In the genomic region with DNA sequence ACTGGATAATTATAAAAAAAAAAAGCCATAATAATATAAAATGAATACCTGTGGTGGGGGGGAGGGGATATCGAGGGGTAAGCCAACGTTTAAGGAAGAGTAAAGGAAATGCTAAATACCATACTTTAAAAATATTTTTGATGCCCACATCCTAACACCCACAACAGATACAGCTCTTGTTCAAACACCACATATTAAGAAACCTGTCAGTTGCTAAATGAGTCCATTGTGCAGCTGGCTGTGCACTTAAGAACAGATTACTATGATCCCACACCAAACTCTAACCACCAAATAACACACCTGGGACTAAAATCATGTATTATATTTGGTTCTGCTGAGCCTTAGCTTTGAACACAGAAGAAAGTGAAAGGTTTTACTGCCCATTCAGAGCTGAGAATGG, we compare ENCODE assay signal across 13 cellular contexts.
DNase-seq lines count a peak whose midpoint lies in the region; ATAC-seq and TF ChIP-seq lines count a peak whose summit lies in the region.
"Had no signal": no experiment of that assay in that cellular context is flagged by ENCODE, and none has a peak within 500 bp of the region (broad histone marks: within the 10 kb centered on the region; RNA-seq: fewer than 3 reads in every experiment).

No MANE protein-coding gene starts in this region.

- no peak for TF ChIP-seq CTCF in HFFc6 (IDR thresholded peaks at IDR 0.05)

- H3K36me3 ChIP-seq in CD4-positive, alpha-beta memory T cell (ENCODE audit: insufficient read depth, low read length): no peaks in the 10 kb centered on the region
- peaks cover 0 to 4% (median 0%) of the 10 kb centered on the region in 3 experiments for H3K36me3 ChIP-seq in naive thymus-derived CD4-positive, alpha-beta T cell (ENCODE audit: control insufficient read depth in 2 of 3, insufficient read depth in 3 of 3, low read length in 3 of 3)
- H3K36me3 ChIP-seq: MG63, SJSA1 had no signal

- H3K27me3 ChIP-seq in CD4-positive, alpha-beta memory T cell (ENCODE audit: insufficient read depth, low read length): no peaks in the 10 kb centered on the region
- no peaks in the 10 kb centered on the region for H3K27me3 ChIP-seq in naive thymus-derived CD4-positive, alpha-beta T cell (ENCODE audit: control insufficient read depth in 2 of 2, insufficient read depth in 2 of 2, low read length in 2 of 2)
- H3K27me3 ChIP-seq: MG63, SJSA1 had no signal

- no peaks in the 10 kb centered on the region for H3K9me3 Mint-ChIP-seq in CD4-positive, alpha-beta memory T cell
- H3K9me3 Mint-ChIP-seq in activated T-helper 17 cell treated with anti-CD3 and anti-CD28 coated beads, Interleukin-2, amount 50 U/mL, for 72 hours: no peaks in the 10 kb centered on the region
- peaks cover 0 to 4% (median 0%) of the 10 kb centered on the region in 11 donors for H3K9me3 Mint-ChIP-seq in naive thymus-derived CD4-positive, alpha-beta T cell
- H3K9me3 Mint-ChIP-seq in HFFc6: no peaks in the 10 kb centered on the region
- H3K9me3 Mint-ChIP-seq: H9 had no signal

- H3K4me3 ChIP-seq in CD4-positive, alpha-beta memory T cell (ENCODE audit: low read length in 2 of 2): no peak overlapping the region
- H3K4me3 ChIP-seq in naive thymus-derived CD4-positive, alpha-beta T cell (ENCODE audit: low read length): no peak overlapping the region
- H3K4me3 ChIP-seq: MG63, SJSA1 had no signal

- H3K27ac ChIP-seq in CD4-positive, alpha-beta memory T cell (ENCODE audit: low read depth, low read length): peak overlapping the region; percentile 4
- H3K27ac ChIP-seq in naive thymus-derived CD4-positive, alpha-beta T cell (ENCODE audit: low read depth, low read length): peak overlapping the region; percentile 56
- H3K27ac ChIP-seq: SJSA1 had no signal

- POLR2A ChIA-PET in CD4-positive, alpha-beta memory T cell (lab: Charles Lee; ENCODE audit: partially characterized antibody): interaction anchor here (0.7 to 3.6 kb wide), 10 partner anchors 10 to 514 kb away, joined by 3 to 18 read pairs (median 4); no protein-coding TSS in a partner anchor
- POLR2A ChIA-PET in naive thymus-derived CD4-positive, alpha-beta T cell (lab: Charles Lee): interaction anchor here (0.6 to 2.1 kb wide), 7 partner anchors 13 to 360 kb away, joined by 3 to 7 read pairs (median 4); no protein-coding TSS in a partner anchor

- peaks cover 59% of the 10 kb centered on the region for H3K4me1 ChIP-seq in CD4-positive, alpha-beta memory T cell (ENCODE audit: insufficient read depth, low read length)
- peaks cover 42 to 65% of the 10 kb centered on the region in 2 donors for H3K4me1 ChIP-seq in naive thymus-derived CD4-positive, alpha-beta T cell (ENCODE audit: control insufficient read depth in 2 of 2, insufficient read depth in 2 of 2, low read length in 2 of 2)

- H3K36me3 Mint-ChIP-seq in CD4-positive, alpha-beta memory T cell: peaks cover 0 to 6% of the 10 kb centered on the region in 2 donors
- peaks cover 25% of the 10 kb centered on the region for H3K36me3 Mint-ChIP-seq in activated T-helper 17 cell treated with anti-CD3 and anti-CD28 coated beads, Interleukin-2, amount 50 U/mL, for 72 hours (ENCODE audit: low read depth)
- H3K36me3 Mint-ChIP-seq in naive thymus-derived CD4-positive, alpha-beta T cell: no peaks in the 10 kb centered on the region
- H3K36me3 Mint-ChIP-seq in HFFc6 (ENCODE audit: low read depth): no peaks in the 10 kb centered on the region

- peak overlapping the region in 6 of 8 donors; percentile 15 to 54 (median 28) for H3K4me3 Mint-ChIP-seq in CD4-positive, alpha-beta memory T cell
- H3K4me3 Mint-ChIP-seq in activated T-helper 17 cell treated with anti-CD3 and anti-CD28 coated beads, Interleukin-2, amount 50 U/mL, for 72 hours: no peak overlapping the region
- peak overlapping the region in 9 of 10 donors; percentile 24 to 91 (median 53) for H3K4me3 Mint-ChIP-seq in naive thymus-derived CD4-positive, alpha-beta T cell
- H3K4me3 Mint-ChIP-seq in HFFc6: no peak overlapping the region
- H3K4me3 Mint-ChIP-seq: H9 had no signal

- CTCF ChIA-PET in CD4-positive, alpha-beta memory T cell (lab: Charles Lee; ENCODE audit: partially characterized antibody): interaction anchor here (1.4 to 4.3 kb wide), 10 partner anchors 10 to 519 kb away, joined by 3 to 21 read pairs (median 10); no protein-coding TSS in a partner anchor
- CTCF ChIA-PET in naive thymus-derived CD4-positive, alpha-beta T cell (lab: Charles Lee): interaction anchor here (0.6 to 1.2 kb wide), 5 partner anchors 16 to 517 kb away, joined by 3 to 5 read pairs (median 3); no protein-coding TSS in a partner anchor

- peak overlapping the region in 6 of 7 donors; percentile 78 to 90 (median 86) for H3K27ac Mint-ChIP-seq in CD4-positive, alpha-beta memory T cell
- peak overlapping the region; percentile 80 for H3K27ac Mint-ChIP-seq in activated T-helper 17 cell treated with anti-CD3 and anti-CD28 coated beads, Interleukin-2, amount 50 U/mL, for 72 hours
- H3K27ac Mint-ChIP-seq in naive thymus-derived CD4-positive, alpha-beta T cell: peak overlapping the region; percentile 11 to 96 (median 83)
- no peak overlapping the region for H3K27ac Mint-ChIP-seq in HFFc6
- H3K27ac Mint-ChIP-seq: H9 had no signal

- H3K27me3 Mint-ChIP-seq in CD4-positive, alpha-beta memory T cell: no peaks in the 10 kb centered on the region
- H3K27me3 Mint-ChIP-seq in activated T-helper 17 cell treated with anti-CD3 and anti-CD28 coated beads, Interleukin-2, amount 50 U/mL, for 72 hours: no peaks in the 10 kb centered on the region
- H3K27me3 Mint-ChIP-seq in naive thymus-derived CD4-positive, alpha-beta T cell: no peaks in the 10 kb centered on the region
- no peaks in the 10 kb centered on the region; the same call in 1 of the 2 replicates for H3K27me3 Mint-ChIP-seq in HFFc6 (ENCODE audit: insufficient read depth)

- peaks cover 41 to 67% (median 54%) of the 10 kb centered on the region in 4 donors for H3K4me1 Mint-ChIP-seq in CD4-positive, alpha-beta memory T cell
- peaks cover 37% of the 10 kb centered on the region for H3K4me1 Mint-ChIP-seq in activated T-helper 17 cell treated with anti-CD3 and anti-CD28 coated beads, Interleukin-2, amount 50 U/mL, for 72 hours
- H3K4me1 Mint-ChIP-seq in naive thymus-derived CD4-positive, alpha-beta T cell: peaks cover 42 to 74% (median 72%) of the 10 kb centered on the region in 7 donors
- peaks cover 48% of the 10 kb centered on the region for H3K4me1 Mint-ChIP-seq in HFFc6 (ENCODE audit: low read depth)

- intact Hi-C loops in CD4-positive, alpha-beta memory T cell (cut with micrococcal nuclease): loop anchor here (10.0 kb wide), 1 partner anchor 427 kb away; no protein-coding TSS in a partner anchor
- intact Hi-C loops in naive thymus-derived CD4-positive, alpha-beta T cell (cut with micrococcal nuclease): loop anchor here (1.0 to 10.0 kb wide), 5 partner anchors 9 to 1983 kb away; a partner anchor contains a TSS

- ATAC-seq in HG02798 (IDR thresholded peaks at IDR 0.05; ENCODE audit: poor library complexity, unreplicated experiment) (peak; percentile 29), GM19328 (IDR thresholded peaks at IDR 0.05; ENCODE audit: unreplicated experiment) (no peak)
- ATAC-seq in activated T-helper 17 cell treated with anti-CD3 and anti-CD28 coated beads, Interleukin-2, amount 50 U/mL, for 72 hours (replicated peaks): peak; percentile 22
- ATAC-seq in naive thymus-derived CD4-positive, alpha-beta T cell: no peak

- no peaks in the 10 kb centered on the region for H3K9me3 ChIP-seq in CD4-positive, alpha-beta memory T cell (ENCODE audit: control insufficient read depth in 1 of 2, low read length in 2 of 2)
- no peaks in the 10 kb centered on the region for H3K9me3 ChIP-seq in naive thymus-derived CD4-positive, alpha-beta T cell (ENCODE audit: control insufficient read depth in 2 of 3, low read length in 3 of 3)
- H3K9me3 ChIP-seq: MG63, SJSA1 had no signal

- DNase-seq in CD4-positive, alpha-beta memory T cell: peak in 4 of 5 donors; percentile 36 to 53 (median 44)
- peak in 3 of 9 donors; percentile 28 to 43 (median 37) for DNase-seq in naive thymus-derived CD4-positive, alpha-beta T cell
- DNase-seq in HFFc6 (no peak), NCI-H2029 treated with DMSO at 0.1 percent for 48 hours (lab: John Stamatoyannopoulos, UW) (no peak), NCI-H1417 treated with DMSO at 0.1 percent for 48 hours (lab: John Stamatoyannopoulos, UW) (no peak)
- DNase-seq: aorta, H9, hippocampal formation, MG63 had no signal

Comparison
In these comparisons a context has a peak if more than half of its experiments do, and no peak if none do; other contexts are left out.
1. DNase-seq: peak in CD4-positive, alpha-beta memory T cell (4 of 5); none in HFFc6 (single experiment), NCI-H2029 treated with DMSO at 0.1 percent for 48 hours (single experiment) and NCI-H1417 treated with DMSO at 0.1 percent for 48 hours (single experiment).
2. H3K4me3 Mint-ChIP-seq: peak in CD4-positive, alpha-beta memory T cell (6 of 8) and naive thymus-derived CD4-positive, alpha-beta T cell (9 of 10); none in activated T-helper 17 cell treated with anti-CD3 and anti-CD28 coated beads, Interleukin-2, amount 50 U/mL, for 72 hours (single experiment) and HFFc6 (single experiment).
3. ATAC-seq: peak in HG02798 (single experiment) and activated T-helper 17 cell treated with anti-CD3 and anti-CD28 coated beads, Interleukin-2, amount 50 U/mL, for 72 hours (single experiment); none in naive thymus-derived CD4-positive, alpha-beta T cell (single experiment) and GM19328 (single experiment).